Comparison of ENCODE assay signal across 29 cellular contexts in genomic region chr22:50039669-50040458, GRCh38. TPM values are rescaled to one million over a fixed set of nuclear protein-coding genes. Genes with fewer than 3 reads are reported as not detected.
"Had no signal": no experiment of that assay in that cellular context is flagged by ENCODE, and none has a peak within 500 bp of the region (broad histone marks: within the 10 kb centered on the region; RNA-seq: fewer than 3 reads in every experiment).

No MANE protein-coding gene starts in this region.

- DNase-seq: activated B cell treated with CpG ODN at 0.5 μM for 24 hours; activated CD4-positive, alpha-beta T cell treated with anti-CD3 and anti-CD28 coated beads for 36 hours; activated CD4-positive, alpha-beta T cell treated with anti-CD3 and anti-CD28 coated beads, Interleukin-2, amount 50 U/mL, for 4 hours; activated CD8-positive, alpha-beta memory T cell treated with anti-CD3 and anti-CD28 coated beads, Interleukin-2, amount 50 U/mL, for 48 hours; activated naive CD4-positive, alpha-beta T cell treated with anti-CD3 and anti-CD28 coated beads for 36 hours; activated naive CD8-positive, alpha-beta T cell treated with anti-CD3 and anti-CD28 coated beads, Interleukin-2, amount 10 ng/mL, durations not matched to agents 7 days and 5 days; activated T-cell treated with anti-CD3 and anti-CD28 coated beads, Interleukin-2, amount 50 U/mL, for 4 hours; amniotic stem cell; cerebellar nuclear complex; erythroblast; foreskin fibroblast; heart right ventricle; islet precursor cell; nephron progenitor cell; nucleus accumbens; stimulated activated CD4-positive, alpha-beta T cell treated with anti-CD3 and anti-CD28 coated beads, Interleukin-4, amount 100 ng/mL, for 24 hours; stimulated activated naive CD8-positive, alpha-beta T cell treated with anti-CD3 and anti-CD28 coated beads, Interleukin-15, Interleukin-2, amounts not matched to agents 100 U/mL and 50 U/mL, for 24 hours; T1000; upper lobe of left lung had no signal

- H3K4me3 ChIP-seq: heart right ventricle, lung, upper lobe of left lung had no signal

- H3K27ac ChIP-seq: heart right ventricle, upper lobe of left lung had no signal

- H3K27ac Mint-ChIP-seq: activated B cell treated with CpG ODN at 0.5 μM for 24 hours; activated CD4-positive, alpha-beta T cell treated with anti-CD3 and anti-CD28 coated beads for 36 hours; activated naive CD4-positive, alpha-beta T cell treated with anti-CD3 and anti-CD28 coated beads for 36 hours; activated naive CD8-positive, alpha-beta T cell treated with anti-CD3 and anti-CD28 coated beads, Interleukin-2, amount 10 ng/mL, durations not matched to agents 7 days and 5 days; activated T-helper 2 cell treated with anti-CD3 and anti-CD28 coated beads, Interferon-gamma antibody, Interleukin-2, Interleukin-4, amounts not matched to agents 10 μg/mL and 5 μg/mL and 100 μg/mL, durations not matched to agents 14 hours and 24 hours and 36 hours; mesothelial cell of epicardium; nephron progenitor cell; T-helper 1 cell treated with Interleukin-12 subunit alpha and Interleukin-12 subunit beta and Interleukin-4 antibody, amounts not matched to agents 30 μg/mL and 1 μg/mL, for 36 hours had no signal

- H3K9me3 Mint-ChIP-seq: activated T-helper 2 cell treated with anti-CD3 and anti-CD28 coated beads, Interferon-gamma antibody, Interleukin-2, Interleukin-4, amounts not matched to agents 10 μg/mL and 5 μg/mL and 100 μg/mL, durations not matched to agents 14 hours and 24 hours and 36 hours; T-helper 1 cell treated with Interleukin-12 subunit alpha and Interleukin-12 subunit beta and Interleukin-4 antibody, amounts not matched to agents 30 μg/mL and 1 μg/mL, for 36 hours had no signal

- FAIRE-seq: endometrium had no signal

- H3K36me3 ChIP-seq: heart right ventricle, upper lobe of left lung had no signal

- H3K4me3 Mint-ChIP-seq: activated B cell treated with CpG ODN at 0.5 μM for 24 hours; activated CD4-positive, alpha-beta T cell treated with anti-CD3 and anti-CD28 coated beads for 36 hours; activated naive CD4-positive, alpha-beta T cell treated with anti-CD3 and anti-CD28 coated beads for 36 hours; activated naive CD8-positive, alpha-beta T cell treated with anti-CD3 and anti-CD28 coated beads, Interleukin-2, amount 10 ng/mL, durations not matched to agents 7 days and 5 days; activated T-cell treated with anti-CD3 and anti-CD28 coated beads, Interleukin-2, amount 50 U/mL, for 4 hours; mesothelial cell of epicardium; nephron progenitor cell; T-helper 1 cell treated with Interleukin-12 subunit alpha and Interleukin-12 subunit beta and Interleukin-4 antibody, amounts not matched to agents 30 μg/mL and 1 μg/mL, for 36 hours had no signal

- H3K36me3 Mint-ChIP-seq: activated naive CD8-positive, alpha-beta T cell treated with anti-CD3 and anti-CD28 coated beads, Interleukin-2, amount 10 ng/mL, durations not matched to agents 7 days and 5 days; mesothelial cell of epicardium had no signal

- ATAC-seq: activated CD4-positive, alpha-beta T cell treated with anti-CD3 and anti-CD28 coated beads for 36 hours; activated T-cell treated with anti-CD3 and anti-CD28 coated beads, Interleukin-2, amount 50 U/mL, for 4 hours; heart right ventricle; stimulated activated naive CD8-positive, alpha-beta T cell treated with anti-CD3 and anti-CD28 coated beads, Interleukin-15, Interleukin-2, amounts not matched to agents 100 U/mL and 50 U/mL, for 24 hours had no signal

- H3K27me3 ChIP-seq: upper lobe of left lung had no signal

- H3K4me1 ChIP-seq: heart right ventricle, upper lobe of left lung had no signal

- H3K4me1 Mint-ChIP-seq: mesothelial cell of epicardium had no signal

RNA-seq across cellular contexts. Expression of gene TTLL8, which starts 18.2 kb away (rescaled TPM):
- total RNA-seq: activated B cell treated with CpG ODN at 0.5 μM for 24 hours; activated CD4-positive, alpha-beta T cell treated with anti-CD3 and anti-CD28 coated beads for 36 hours; activated CD8-positive, alpha-beta memory T cell treated with anti-CD3 and anti-CD28 coated beads for 36 hours; activated naive CD4-positive, alpha-beta T cell treated with anti-CD3 and anti-CD28 coated beads for 36 hours; activated naive CD8-positive, alpha-beta T cell treated with anti-CD3 and anti-CD28 coated beads, Interleukin-2, amount 10 ng/mL, durations not matched to agents 7 days and 5 days; activated T-cell treated with anti-CD3 and anti-CD28 coated beads, Interleukin-2, amount 50 U/mL, for 4 hours; activated T-helper 2 cell treated with anti-CD3 and anti-CD28 coated beads, Interferon-gamma antibody, Interleukin-2, Interleukin-4, amounts not matched to agents 10 μg/mL and 5 μg/mL and 100 μg/mL, durations not matched to agents 14 hours and 24 hours and 36 hours; fibroblast of lung; heart right ventricle; lung; renal cortical epithelial cell; subcutaneous adipose tissue; upper lobe of left lung had no signal
- polyA plus RNA-seq: fibroblast of lung, heart right ventricle, lung, thymus had no signal

RNA-seq across cellular contexts. Expression of gene IL17REL, which starts 27.3 kb away (rescaled TPM):
- total RNA-seq: activated naive CD8-positive, alpha-beta T cell treated with anti-CD3 and anti-CD28 coated beads, Interleukin-2, amount 10 ng/mL, durations not matched to agents 7 days and 5 days; activated T-helper 2 cell treated with anti-CD3 and anti-CD28 coated beads, Interferon-gamma antibody, Interleukin-2, Interleukin-4, amounts not matched to agents 10 μg/mL and 5 μg/mL and 100 μg/mL, durations not matched to agents 14 hours and 24 hours and 36 hours; renal cortical epithelial cell; subcutaneous adipose tissue had no signal
- polyA plus RNA-seq: fibroblast of lung, heart right ventricle had no signal

RNA-seq across cellular contexts. Expression of gene MLC1, which starts 45.4 kb away (rescaled TPM):
- total RNA-seq: activated B cell treated with CpG ODN at 0.5 μM for 24 hours; activated CD4-positive, alpha-beta T cell treated with anti-CD3 and anti-CD28 coated beads for 36 hours; activated T-helper 2 cell treated with anti-CD3 and anti-CD28 coated beads, Interferon-gamma antibody, Interleukin-2, Interleukin-4, amounts not matched to agents 10 μg/mL and 5 μg/mL and 100 μg/mL, durations not matched to agents 14 hours and 24 hours and 36 hours; renal cortical epithelial cell had no signal
- polyA plus RNA-seq: fibroblast of lung had no signal

RNA-seq across cellular contexts. Expression of gene MOV10L1, which starts 49.9 kb away (rescaled TPM):
- total RNA-seq: activated B cell treated with CpG ODN at 0.5 μM for 24 hours; activated CD8-positive, alpha-beta memory T cell treated with anti-CD3 and anti-CD28 coated beads for 36 hours; activated naive CD4-positive, alpha-beta T cell treated with anti-CD3 and anti-CD28 coated beads for 36 hours; activated naive CD8-positive, alpha-beta T cell treated with anti-CD3 and anti-CD28 coated beads, Interleukin-2, amount 10 ng/mL, durations not matched to agents 7 days and 5 days; activated T-cell treated with anti-CD3 and anti-CD28 coated beads, Interleukin-2, amount 50 U/mL, for 4 hours; renal cortical epithelial cell had no signal
